Comparison of ENCODE assay signal across 24 cellular contexts in the genomic region with DNA sequence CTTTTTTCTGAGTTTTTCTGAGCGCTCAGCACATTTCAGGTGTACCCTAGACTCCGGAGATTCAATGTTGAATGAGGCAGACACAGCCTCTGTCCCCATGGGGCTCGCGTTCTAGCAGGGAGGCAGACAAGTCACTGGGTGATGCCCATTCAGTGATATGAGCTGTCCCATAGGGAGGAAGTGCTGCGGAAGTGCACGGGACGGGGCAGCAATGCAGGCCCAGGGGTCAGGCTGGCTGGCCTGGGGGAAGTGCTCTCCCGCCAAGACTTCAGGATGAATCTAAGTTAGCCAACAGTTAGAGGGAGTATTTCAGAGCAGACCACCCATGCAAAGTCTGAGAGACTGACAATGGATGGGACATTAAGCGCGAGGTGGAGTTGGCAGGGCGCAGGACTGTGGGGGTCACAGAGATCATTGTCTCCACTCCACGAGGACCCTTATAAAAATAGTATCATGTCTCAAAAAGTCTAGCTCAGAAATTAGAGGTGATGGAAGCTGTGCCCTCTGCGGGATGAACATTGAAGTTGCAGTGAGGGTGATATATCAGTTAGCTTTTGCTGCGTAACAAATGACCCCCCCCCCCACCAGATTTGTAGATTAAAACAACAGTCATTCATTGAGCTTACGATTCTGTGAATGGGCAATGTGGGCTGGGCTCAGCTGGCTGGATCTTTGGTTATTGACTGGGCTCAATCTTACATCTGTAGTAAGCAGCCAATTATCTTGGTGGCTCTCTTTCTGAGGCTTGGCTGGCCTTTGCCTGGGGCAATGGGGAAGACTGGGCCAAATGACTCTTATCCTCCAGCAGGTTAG. TPM values are rescaled to one million over a fixed set of nuclear protein-coding genes. Genes with fewer than 3 reads are reported as not detected.
A peak's percentile ranks its signal among the peaks of the same experiment; 100 is the strongest.
DNase-seq lines count a peak whose midpoint lies in the region; ATAC-seq and TF ChIP-seq lines count a peak whose summit lies in the region.
"Had no signal": no experiment of that assay in that cellular context is flagged by ENCODE, and none has a peak within 500 bp of the region (broad histone marks: within the 10 kb centered on the region; RNA-seq: fewer than 3 reads in every experiment).

No MANE protein-coding gene starts in this region.

- WGBS in H9 (ENCODE audit: extremely low coverage, insufficient read length, low lambda C conversion rate), result no CpG with 5 or more reads among the region's 15 CpGs
- WGBS in transverse colon (ENCODE audit: low coverage in 1 of 2), 2 donors, result 83 to 87% methylated on average over 13 to 15 of the region's 15 CpGs

- no peaks in the 10 kb centered on the region for H3K36me3 Mint-ChIP-seq in activated naive CD4-positive, alpha-beta T cell treated with anti-CD3 and anti-CD28 coated beads, Interleukin-2, amount 10 ng/mL, durations not matched to agents 7 days and 5 days
- H3K36me3 Mint-ChIP-seq in activated naive CD4-positive, alpha-beta T cell treated with anti-CD3 and anti-CD28 coated beads for 36 hours (ENCODE audit: low read depth), result no peaks in the 10 kb centered on the region
- H3K36me3 Mint-ChIP-seq in H9 (ENCODE audit: insufficient read depth in 1 of 3, low read depth in 3 of 3), result peaks cover 0 to 8% (median 0%) of the 10 kb centered on the region in 3 experiments; a peak in 2 of 7 replicates
- H3K36me3 Mint-ChIP-seq: IgD-negative memory B cell had no signal

- H3K4me1 ChIP-seq in H9 (ENCODE audit: insufficient read depth, low read length) (no peaks in the 10 kb centered on the region), transverse colon (no peaks in the 10 kb centered on the region)

- H3K27ac Mint-ChIP-seq in activated naive CD4-positive, alpha-beta T cell treated with anti-CD3 and anti-CD28 coated beads, Interleukin-2, amount 10 ng/mL, durations not matched to agents 7 days and 5 days, result no peak overlapping the region
- H3K27ac Mint-ChIP-seq in activated naive CD4-positive, alpha-beta T cell treated with anti-CD3 and anti-CD28 coated beads for 36 hours, result no peak overlapping the region
- no peak overlapping the region for H3K27ac Mint-ChIP-seq in H9
- H3K27ac Mint-ChIP-seq: stimulated activated naive CD8-positive, alpha-beta T cell treated with anti-CD3 and anti-CD28 coated beads, Interleukin-15, Interleukin-2, amounts not matched to agents 100 ng/mL and 50 ng/mL, for 24 hours had no signal

- TF ChIP-seq CTCF in H9 (conservative IDR thresholded peaks at IDR 0.05) (no peak), transverse colon (IDR thresholded peaks at IDR 0.05) (no peak)

- DNase-seq in activated naive CD4-positive, alpha-beta T cell treated with anti-CD3 and anti-CD28 coated beads, Interleukin-2, amount 10 ng/mL, durations not matched to agents 7 days and 5 days, result peak; percentile 4
- DNase-seq in activated naive CD4-positive, alpha-beta T cell treated with anti-CD3 and anti-CD28 coated beads for 36 hours, result no peak
- DNase-seq in H9 (peak; percentile 14), left lobe of liver (ENCODE audit: low spot score) (peak; percentile 26), transverse colon (peak; percentile 1), hypothalamus (lab: John Stamatoyannopoulos, UW) (no peak)
- DNase-seq: activated CD4-positive, alpha-beta T cell treated with anti-CD3 and anti-CD28 coated beads, Interleukin-2, amount 50 U/mL, for 4 hours; activated naive CD4-positive, alpha-beta T cell treated with Interleukin-2 at 50 U/mL for 16 hours; foreskin fibroblast; NCI-H1436; NCI-H524; T-helper 2 cell; trophoblast cell had no signal

- H3K4me3 ChIP-seq in transverse colon, result no peak overlapping the region

- no peak overlapping the region for H2BK5ac ChIP-seq in H9 (ENCODE audit: insufficient read length, low read length)

- H4K5ac ChIP-seq in H9 (ENCODE audit: insufficient read length, low read depth, low read length), result no peak overlapping the region

- no peak overlapping the region for H2AK5ac ChIP-seq in H9 (ENCODE audit: insufficient read length, low read length)

- H2BK120ac ChIP-seq in H9 (ENCODE audit: low read depth, low read length, poor library complexity, severe bottlenecking), result no peak overlapping the region

- H3K27me3 ChIP-seq in H9 (ENCODE audit: insufficient read depth, low read length) (peaks cover 22% of the 10 kb centered on the region), transverse colon (no peaks in the 10 kb centered on the region)

- no peak for ATAC-seq in left lobe of liver
- no peak for ATAC-seq in GM19395 (IDR thresholded peaks at IDR 0.05; ENCODE audit: unreplicated experiment)
- no peak for ATAC-seq in GM21390 (IDR thresholded peaks at IDR 0.05; ENCODE audit: unreplicated experiment)

- H3K4me1 Mint-ChIP-seq in activated naive CD4-positive, alpha-beta T cell treated with anti-CD3 and anti-CD28 coated beads, Interleukin-2, amount 10 ng/mL, durations not matched to agents 7 days and 5 days, result no peaks in the 10 kb centered on the region
- H3K4me1 Mint-ChIP-seq in activated naive CD4-positive, alpha-beta T cell treated with anti-CD3 and anti-CD28 coated beads for 36 hours (ENCODE audit: low read depth), result no peaks in the 10 kb centered on the region
- H3K4me1 Mint-ChIP-seq in H9, result peaks cover 34 to 40% of the 10 kb centered on the region in 2 experiments
- H3K4me1 Mint-ChIP-seq: IgD-negative memory B cell had no signal

- H3K14ac ChIP-seq in H9 (ENCODE audit: insufficient read depth, low read length), result no peak overlapping the region

- no peak overlapping the region for H4K91ac ChIP-seq in H9 (ENCODE audit: insufficient read length, low read depth, low read length)

- no peak overlapping the region for H3K4me2 ChIP-seq in H9 (ENCODE audit: insufficient read depth, insufficient read length, low read length)

- no peak overlapping the region for H3K4ac ChIP-seq in H9 (ENCODE audit: low read depth, low read length)

- H3K23ac ChIP-seq in H9 (ENCODE audit: insufficient read length, low read depth, low read length), result no peak overlapping the region

- H3K18ac ChIP-seq in H9 (ENCODE audit: insufficient read length, low read depth, low read length), result no peak overlapping the region

- H2AFZ ChIP-seq in H9 (ENCODE audit: low read length), result no peak overlapping the region

- H3K9ac ChIP-seq in H9 (ENCODE audit: extremely low read depth, insufficient read length, low read length), result no peak overlapping the region

- no peak overlapping the region for H3T11ph ChIP-seq in H9 (ENCODE audit: low read length)

- no peak overlapping the region for H2BK12ac ChIP-seq in H9 (ENCODE audit: insufficient read length, low read depth, low read length)

- no peak overlapping the region for H2BK15ac ChIP-seq in H9 (ENCODE audit: low read depth, low read length)

- no peak overlapping the region for H3K56ac ChIP-seq in H9 (ENCODE audit: insufficient read length, low read depth, low read length)

- TF ChIP-seq POLR2A in transverse colon (IDR thresholded peaks at IDR 0.05), result no peak

- H3K27me3 Mint-ChIP-seq in activated naive CD4-positive, alpha-beta T cell treated with anti-CD3 and anti-CD28 coated beads, Interleukin-2, amount 10 ng/mL, durations not matched to agents 7 days and 5 days, result peaks cover 7% of the 10 kb centered on the region
- peaks cover 11% of the 10 kb centered on the region for H3K27me3 Mint-ChIP-seq in activated naive CD4-positive, alpha-beta T cell treated with anti-CD3 and anti-CD28 coated beads for 36 hours (ENCODE audit: low read depth)
- peaks cover 74% of the 10 kb centered on the region for H3K27me3 Mint-ChIP-seq in H9 (ENCODE audit: low read depth)

- H3K4me3 Mint-ChIP-seq in activated naive CD4-positive, alpha-beta T cell treated with anti-CD3 and anti-CD28 coated beads, Interleukin-2, amount 10 ng/mL, durations not matched to agents 7 days and 5 days, result no peak overlapping the region
- H3K4me3 Mint-ChIP-seq in activated naive CD4-positive, alpha-beta T cell treated with anti-CD3 and anti-CD28 coated beads for 36 hours, result no peak overlapping the region
- no peak overlapping the region; a peak in 1 of 5 replicates for H3K4me3 Mint-ChIP-seq in H9
- H3K4me3 Mint-ChIP-seq: IgD-negative memory B cell; stimulated activated naive CD8-positive, alpha-beta T cell treated with anti-CD3 and anti-CD28 coated beads, Interleukin-15, Interleukin-2, amounts not matched to agents 100 ng/mL and 50 ng/mL, for 24 hours had no signal

- no peaks in the 10 kb centered on the region for H3K36me3 ChIP-seq in transverse colon
- H3K36me3 ChIP-seq: neutrophil had no signal

- H4K20me1 ChIP-seq in H9 (ENCODE audit: control insufficient read depth, insufficient read depth, insufficient read length), result no peaks in the 10 kb centered on the region

- H3K79me1 ChIP-seq in H9 (ENCODE audit: insufficient read depth, low read depth, low read length, poor library complexity, severe bottlenecking), result no peaks in the 10 kb centered on the region

- CTCF ChIA-PET in activated naive CD4-positive, alpha-beta T cell treated with anti-CD3 and anti-CD28 coated beads, Interleukin-2, amount 10 ng/mL, durations not matched to agents 7 days and 5 days (lab: Charles Lee), result no interaction called here
- CTCF ChIA-PET in activated naive CD4-positive, alpha-beta T cell treated with anti-CD3 and anti-CD28 coated beads for 36 hours (lab: Charles Lee), result no interaction called here

- H3K9me3 ChIP-seq in H9 (ENCODE audit: control insufficient read depth, low read depth, low read length) (no peaks in the 10 kb centered on the region), transverse colon (no peaks in the 10 kb centered on the region)
- H3K9me3 ChIP-seq: neutrophil had no signal

- peaks cover 3% of the 10 kb centered on the region for H3K23me2 ChIP-seq in H9 (ENCODE audit: insufficient read length, low read depth, low read length, poor library complexity, severe bottlenecking)

- no peak for TF ChIP-seq EP300 in transverse colon (IDR thresholded peaks at IDR 0.05; ENCODE audit: low read depth)

- H3K27ac ChIP-seq in H9 (ENCODE audit: insufficient read length, low read depth, low read length) (no peak overlapping the region), transverse colon (no peak overlapping the region)
- H3K27ac ChIP-seq: neutrophil, VCaP had no signal

- no peaks in the 10 kb centered on the region for H3K79me2 ChIP-seq in H9 (ENCODE audit: insufficient read depth, low read length)

- in situ Hi-C loops in transverse colon (cut with MboI; ENCODE audit: low pct_ligation_motif_present in 1 of 4, low pct_unique_long_range_greater_than_20kb in 1 of 4, low sequenced_read_pairs in 3 of 4), result no loop called here

- intact Hi-C loops in activated naive CD4-positive, alpha-beta T cell treated with anti-CD3 and anti-CD28 coated beads for 36 hours (cut with micrococcal nuclease), result no loop called here
- intact Hi-C loops in transverse colon (cut with DNase I; ENCODE audit: low total_unique reads), result no loop called here

- H4K8ac ChIP-seq in H9 (replicated peaks; ENCODE audit: insufficient read length, low read depth, low read length), result no peak overlapping the region

- peaks cover 12% of the 10 kb centered on the region for H3K9me3 Mint-ChIP-seq in activated naive CD4-positive, alpha-beta T cell treated with anti-CD3 and anti-CD28 coated beads, Interleukin-2, amount 10 ng/mL, durations not matched to agents 7 days and 5 days
- peaks cover 3% of the 10 kb centered on the region for H3K9me3 Mint-ChIP-seq in activated naive CD4-positive, alpha-beta T cell treated with anti-CD3 and anti-CD28 coated beads for 36 hours
- H3K9me3 Mint-ChIP-seq in H9, result peaks cover 8 to 17% of the 10 kb centered on the region in 2 experiments

- no peak overlapping the region for H2BK20ac ChIP-seq in H9 (ENCODE audit: low read depth, low read length, poor library complexity, severe bottlenecking)

RNA-seq across cellular contexts. Expression of gene PSAPL1, which starts 16.4 kb away (rescaled TPM):
- not detected for total RNA-seq in activated naive CD4-positive, alpha-beta T cell treated with anti-CD3 and anti-CD28 coated beads for 36 hours
- total RNA-seq in H9 (2021) (0.04 TPM in 1 of 2 replicates, not detected in the other), left lobe of liver (not detected), transverse colon (not detected)
- total RNA-seq: epithelial cell of proximal tubule, H4, MCF 10A, renal cortical epithelial cell, SK-MEL-5 had no signal

Comparison
In these comparisons a context has a peak if more than half of its experiments do, and no peak if none do; other contexts are left out.
1. DNase-seq: peak in activated naive CD4-positive, alpha-beta T cell treated with anti-CD3 and anti-CD28 coated beads, Interleukin-2, amount 10 ng/mL, durations not matched to agents 7 days and 5 days (single experiment), H9 (single experiment), left lobe of liver (single experiment) and transverse colon (single experiment); none in activated naive CD4-positive, alpha-beta T cell treated with anti-CD3 and anti-CD28 coated beads for 36 hours (single experiment) and hypothalamus (0 of 51).